ENCODE assay signal across 16 cellular contexts in the genomic region with DNA sequence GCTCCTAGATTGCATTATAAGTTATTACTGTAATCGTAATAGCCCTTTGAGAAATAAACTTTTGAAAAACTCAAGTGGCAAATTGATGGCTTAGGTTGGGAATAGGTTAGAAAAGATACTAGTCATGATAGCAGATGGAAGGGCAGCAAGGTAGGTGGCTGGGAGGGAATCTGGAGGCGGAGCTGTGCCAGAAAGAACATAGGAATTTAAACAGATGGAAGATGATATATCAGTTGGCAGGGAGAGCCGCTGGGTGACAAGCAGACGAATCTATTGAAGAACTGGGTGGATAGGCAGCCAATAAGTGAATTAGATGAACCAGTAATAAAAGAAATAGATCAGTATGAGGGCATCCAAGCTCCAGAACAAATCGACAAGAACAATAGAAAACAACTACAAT.
"Had no signal": no experiment of that assay in that cellular context is flagged by ENCODE, and none has a peak within 500 bp of the region (broad histone marks: within the 10 kb centered on the region; RNA-seq: fewer than 3 reads in every experiment).

No MANE protein-coding gene starts in this region.

- ATAC-seq: left colon; left ventricle myocardium superior; natural killer cell treated with Interleukin-12 subunit alpha and Interleukin-12 subunit beta and Interleukin-15 and Interleukin-18, amount 100 ng/mL, for 72 hours; pancreas; right cardiac atrium had no signal

- DNase-seq: dermis blood vessel endothelial cell; foreskin melanocyte; head of caudate nucleus; kidney; left colon; left ventricle myocardium superior; mesenchymal stem cell; midbrain; occipital lobe; pancreas; right cardiac atrium; small intestine; stimulated activated CD4-positive, alpha-beta T cell treated with anti-CD3 and anti-CD28 coated beads, Interleukin-12 subunit alpha, Interleukin-12 subunit beta, amount 100 ng/mL, for 4 hours; stimulated activated naive CD4-positive, alpha-beta T cell treated with Interleukin-2 at 50 U/mL for 16 hours; trophoblast cell had no signal
